1 cellular context compared by ENCODE assay signal in the genomic region with DNA sequence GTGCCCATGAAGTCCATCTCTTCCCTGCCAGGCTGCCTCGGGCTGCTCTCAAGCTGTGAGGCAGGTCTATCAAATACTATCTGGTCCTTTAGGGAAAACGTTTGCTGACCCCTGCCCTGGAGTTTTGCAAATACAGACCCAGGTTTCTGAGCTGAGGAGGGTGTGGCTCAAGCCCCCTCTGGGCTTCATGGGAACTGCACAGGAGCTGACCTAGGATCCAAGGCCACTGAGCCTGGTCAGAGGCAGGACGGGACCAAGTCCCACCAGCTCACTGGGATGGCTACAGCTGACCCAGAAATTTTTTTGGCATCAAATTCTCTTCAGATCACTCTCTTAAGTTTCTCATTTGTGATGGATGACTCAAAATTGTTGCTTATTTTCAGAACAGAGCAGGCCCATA.
TF ChIP-seq lines count a peak whose summit lies in the region.

No MANE protein-coding gene starts in this region.

TF ChIP-seq in HCT116, 20 proteins besides CTCF, POLR2A, EP300 and RAD21 (continued from another document):
- TF ChIP-seq, protein P1, sequence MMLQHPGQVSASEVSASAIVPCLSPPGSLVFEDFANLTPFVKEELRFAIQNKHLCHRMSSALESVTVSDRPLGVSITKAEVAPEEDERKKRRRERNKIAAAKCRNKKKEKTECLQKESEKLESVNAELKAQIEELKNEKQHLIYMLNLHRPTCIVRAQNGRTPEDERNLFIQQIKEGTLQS (IDR thresholded peaks at IDR 0.05), result no peak
- TF ChIP-seq EZH2phosphoT487 (IDR thresholded peaks at IDR 0.05; ENCODE audit: borderline replicate concordance) (no peak), SRF (IDR thresholded peaks at IDR 0.05; ENCODE audit: low read depth) (no peak)
TF ChIP-seq in HCT116: peak in this region for 0.
